ENCODE assay signal across 11 cellular contexts in genomic region chr17:47618416-47618815, GRCh38. TPM values are rescaled to one million over a fixed set of nuclear protein-coding genes. Genes with fewer than 3 reads are reported as not detected.
DNase-seq lines count a peak whose midpoint lies in the region; FAIRE-seq and TF ChIP-seq lines count a peak whose summit lies in the region.
"Had no signal": no experiment of that assay in that cellular context is flagged by ENCODE, and none has a peak within 500 bp of the region (broad histone marks: within the 10 kb centered on the region; RNA-seq: fewer than 3 reads in every experiment).

No MANE protein-coding gene starts in this region.

- H3K4me3 Mint-ChIP-seq in chondrocyte (ENCODE audit: unreplicated experiment) = no peak overlapping the region
- no peak overlapping the region for H3K4me3 Mint-ChIP-seq in neural progenitor cell
- no peak overlapping the region for H3K4me3 Mint-ChIP-seq in activated CD4-positive, alpha-beta memory T cell treated with anti-CD3 and anti-CD28 coated beads for 36 hours
- H3K4me3 Mint-ChIP-seq in CD4-positive, alpha-beta memory T cell = no peak overlapping the region
- H3K4me3 Mint-ChIP-seq: dendritic cell treated with granulocyte-macrophage colony-stimulating factor and Interleukin-4, amounts not matched to agents 40 ng/mL and 50 ng/mL, for 4 days had no signal

- POLR2A ChIA-PET in activated CD4-positive, alpha-beta memory T cell treated with anti-CD3 and anti-CD28 coated beads for 36 hours (lab: Charles Lee) = interaction anchor here (0.9 kb wide), 1 partner anchor 31 kb away, joined by 3 read pairs; the partner anchor contains the start of gene KPNB1
- POLR2A ChIA-PET in CD4-positive, alpha-beta memory T cell (lab: Charles Lee; ENCODE audit: partially characterized antibody) = interaction anchor here (2.1 kb wide), 1 partner anchor 31 kb away, joined by 9 read pairs; the partner anchor contains the start of gene KPNB1

- H3K9me3 Mint-ChIP-seq in chondrocyte (ENCODE audit: low read depth) (no peaks in the 10 kb centered on the region), neural progenitor cell (no peaks in the 10 kb centered on the region)
- no peaks in the 10 kb centered on the region for H3K9me3 Mint-ChIP-seq in activated CD4-positive, alpha-beta memory T cell treated with anti-CD3 and anti-CD28 coated beads for 36 hours
- H3K9me3 Mint-ChIP-seq in CD4-positive, alpha-beta memory T cell = peaks cover 0 to 2% (median 0%) of the 10 kb centered on the region in 8 donors
- H3K9me3 Mint-ChIP-seq: dendritic cell treated with granulocyte-macrophage colony-stimulating factor and Interleukin-4, amounts not matched to agents 40 ng/mL and 50 ng/mL, for 4 days had no signal

- no peaks in the 10 kb centered on the region for H3K9me3 ChIP-seq in neural progenitor cell (ENCODE audit: low read depth)
- no peaks in the 10 kb centered on the region for H3K9me3 ChIP-seq in CD4-positive, alpha-beta memory T cell (ENCODE audit: control insufficient read depth in 1 of 2, low read length in 2 of 2)

- peak overlapping the region; percentile 21 for H3K27ac ChIP-seq in neural progenitor cell
- H3K27ac ChIP-seq in CD4-positive, alpha-beta memory T cell (ENCODE audit: low read depth, low read length) = no peak overlapping the region

- DNase-seq in DMS53 (lab: John Stamatoyannopoulos, UW) = peak; percentile 52
- no peak for DNase-seq in DMS53 treated with DMSO at 0.1 percent for 48 hours (lab: John Stamatoyannopoulos, UW; ENCODE audit: unreplicated experiment)
- DNase-seq in LHCN-M2 (ENCODE audit: low read depth) = peak; percentile 47
- no peak for DNase-seq in chondrocyte (ENCODE audit: low spot score)
- peak; percentile 6 for DNase-seq in neural progenitor cell (ENCODE audit: low spot score)
- DNase-seq in urothelium cell line (ENCODE audit: low spot score) = no peak
- no peak for DNase-seq in activated CD4-positive, alpha-beta memory T cell treated with anti-CD3 and anti-CD28 coated beads for 36 hours
- no peak for DNase-seq in CD4-positive, alpha-beta memory T cell
- DNase-seq: Karpas-422 had no signal

- H3K36me3 Mint-ChIP-seq in chondrocyte (ENCODE audit: low read depth) (peaks cover 22% of the 10 kb centered on the region), neural progenitor cell (peaks cover 22% of the 10 kb centered on the region)
- peaks cover 34% of the 10 kb centered on the region for H3K36me3 Mint-ChIP-seq in activated CD4-positive, alpha-beta memory T cell treated with anti-CD3 and anti-CD28 coated beads for 36 hours
- peaks cover 31 to 52% of the 10 kb centered on the region in 2 donors for H3K36me3 Mint-ChIP-seq in CD4-positive, alpha-beta memory T cell

- H3K27me3 Mint-ChIP-seq in chondrocyte (ENCODE audit: low read depth) (no peaks in the 10 kb centered on the region), neural progenitor cell (ENCODE audit: insufficient read depth, low read depth) (no peaks in the 10 kb centered on the region)
- H3K27me3 Mint-ChIP-seq in activated CD4-positive, alpha-beta memory T cell treated with anti-CD3 and anti-CD28 coated beads for 36 hours = no peaks in the 10 kb centered on the region
- no peaks in the 10 kb centered on the region for H3K27me3 Mint-ChIP-seq in CD4-positive, alpha-beta memory T cell
- H3K27me3 Mint-ChIP-seq: dendritic cell treated with granulocyte-macrophage colony-stimulating factor and Interleukin-4, amounts not matched to agents 40 ng/mL and 50 ng/mL, for 4 days had no signal

- no peaks in the 10 kb centered on the region for H3K27me3 ChIP-seq in neural progenitor cell
- no peaks in the 10 kb centered on the region for H3K27me3 ChIP-seq in CD4-positive, alpha-beta memory T cell (ENCODE audit: insufficient read depth, low read length)

- H3K4me1 Mint-ChIP-seq in chondrocyte (ENCODE audit: low read depth) (peaks cover 55% of the 10 kb centered on the region), neural progenitor cell (peaks cover 14% of the 10 kb centered on the region)
- H3K4me1 Mint-ChIP-seq in activated CD4-positive, alpha-beta memory T cell treated with anti-CD3 and anti-CD28 coated beads for 36 hours (ENCODE audit: low read depth) = peaks cover 20% of the 10 kb centered on the region
- peaks cover 0 to 6% (median 4%) of the 10 kb centered on the region in 4 donors for H3K4me1 Mint-ChIP-seq in CD4-positive, alpha-beta memory T cell

- no peak for FAIRE-seq in urothelium cell line (lab: Jason Lieb, UNC)
- FAIRE-seq: A204.1 had no signal

- peaks cover 15% of the 10 kb centered on the region for H4K20me1 ChIP-seq in neural progenitor cell (ENCODE audit: low read depth)

- CTCF ChIA-PET in activated CD4-positive, alpha-beta memory T cell treated with anti-CD3 and anti-CD28 coated beads for 36 hours (lab: Charles Lee) = interaction anchor here (1.2 to 1.8 kb wide), 3 partner anchors 183 to 390 kb away, joined by 4 read pairs; no protein-coding TSS in a partner anchor
- CTCF ChIA-PET in CD4-positive, alpha-beta memory T cell (lab: Charles Lee; ENCODE audit: partially characterized antibody) = interaction anchor here (1.2 to 1.8 kb wide), 5 partner anchors 12 to 389 kb away, joined by 3 to 7 read pairs (median 5); partner anchors contain the start of gene KPNB1

- no peak overlapping the region for H2AFZ ChIP-seq in neural progenitor cell (replicated peaks)

- TF ChIP-seq CTCF in chondrocyte (IDR thresholded peaks at IDR 0.05) = peak; percentile 70
- peak; percentile 36 for TF ChIP-seq CTCF in neural progenitor cell (IDR thresholded peaks at IDR 0.05)

- no peak overlapping the region for H3K9ac ChIP-seq in neural progenitor cell

- H3K4me2 ChIP-seq in neural progenitor cell = no peak overlapping the region

- H3K4me1 ChIP-seq in neural progenitor cell = no peaks in the 10 kb centered on the region
- H3K4me1 ChIP-seq in CD4-positive, alpha-beta memory T cell (ENCODE audit: insufficient read depth, low read length) = no peaks in the 10 kb centered on the region

- H3K36me3 ChIP-seq in neural progenitor cell = peaks cover 11% of the 10 kb centered on the region
- H3K36me3 ChIP-seq in CD4-positive, alpha-beta memory T cell (ENCODE audit: insufficient read depth, low read length) = peaks cover 38% of the 10 kb centered on the region

- H3K27ac Mint-ChIP-seq in chondrocyte (ENCODE audit: unreplicated experiment) (peak overlapping the region; percentile 61), neural progenitor cell (no peak overlapping the region)
- no peak overlapping the region for H3K27ac Mint-ChIP-seq in activated CD4-positive, alpha-beta memory T cell treated with anti-CD3 and anti-CD28 coated beads for 36 hours
- H3K27ac Mint-ChIP-seq in CD4-positive, alpha-beta memory T cell = peak overlapping the region in 1 of 7 donors; percentile 19
- H3K27ac Mint-ChIP-seq: dendritic cell treated with granulocyte-macrophage colony-stimulating factor and Interleukin-4, amounts not matched to agents 40 ng/mL and 50 ng/mL, for 4 days had no signal

- H3K4me3 ChIP-seq in neural progenitor cell = no peak overlapping the region
- H3K4me3 ChIP-seq in CD4-positive, alpha-beta memory T cell (ENCODE audit: low read length in 2 of 2) = no peak overlapping the region

- no peaks in the 10 kb centered on the region for H3K79me2 ChIP-seq in neural progenitor cell (ENCODE audit: low read depth)

- intact Hi-C loops in activated CD4-positive, alpha-beta memory T cell treated with anti-CD3 and anti-CD28 coated beads for 36 hours (cut with micrococcal nuclease) = loop anchor here (5.0 to 10.0 kb wide), 2 partner anchors 104 to 386 kb away; no protein-coding TSS in a partner anchor
- intact Hi-C loops in CD4-positive, alpha-beta memory T cell (cut with micrococcal nuclease) = no loop called here

- H3F3A ChIP-seq in neural progenitor cell (ENCODE audit: low read depth) = peaks cover 33% of the 10 kb centered on the region

RNA-seq across cellular contexts. Expression of gene KPNB1, which starts 31.3 kb away (rescaled TPM):
- total RNA-seq in LHCN-M2 (2014; rRNA removed) = 401 and 457 TPM in 2 replicates
- polyA plus RNA-seq in LHCN-M2 (2012) = 212 TPM
- 292 to 306 TPM (median 298 TPM) in 3 replicates for total RNA-seq in chondrocyte
- total RNA-seq in neural progenitor cell (ENCODE audit: low replicate concordance) = 454 and 543 TPM in 2 replicates
- 100 to 1,000 TPM; 475 to 488 TPM for total RNA-seq in activated CD4-positive, alpha-beta memory T cell treated with anti-CD3 and anti-CD28 coated beads for 36 hours
- 100 to 1,000 TPM; 258 to 268 TPM for total RNA-seq in CD4-positive, alpha-beta memory T cell
- polyA plus RNA-seq in CD4-positive, alpha-beta memory T cell = 10 to 100 TPM; 13.4 to 26.9 TPM

Comparison
In these comparisons a context has a peak if more than half of its experiments do, and no peak if none do; other contexts are left out.
1. DNase-seq: peak in DMS53 (single experiment), LHCN-M2 (single experiment) and neural progenitor cell (single experiment); none in DMS53 treated with DMSO at 0.1 percent for 48 hours (single experiment), chondrocyte (single experiment), urothelium cell line (single experiment), activated CD4-positive, alpha-beta memory T cell treated with anti-CD3 and anti-CD28 coated beads for 36 hours (single experiment) and CD4-positive, alpha-beta memory T cell (0 of 5).